In genomic region chr3:119433613-119434325, GRCh38 we compare ENCODE assay signal across 15 cellular contexts. TPM values are rescaled to one million over a fixed set of nuclear protein-coding genes. Genes with fewer than 3 reads are reported as not detected.
DNase-seq lines count a peak whose midpoint lies in the region; ATAC-seq and TF ChIP-seq lines count a peak whose summit lies in the region.
"Had no signal": no experiment of that assay in that cellular context is flagged by ENCODE, and none has a peak within 500 bp of the region (broad histone marks: within the 10 kb centered on the region; RNA-seq: fewer than 3 reads in every experiment).

No MANE protein-coding gene starts in this region.

- POLR2A ChIA-PET in IMR-90 (lab: Charles Lee; ENCODE audit: unreplicated experiment): no interaction called here
- POLR2A ChIA-PET in T-cell (lab: Charles Lee): interaction anchor here in 1 of 2 donors (1.1 kb wide), 1 partner anchor 29 kb away, joined by 4 read pairs; no protein-coding TSS in a partner anchor
- POLR2A ChIA-PET in activated CD4-positive, alpha-beta memory T cell treated with anti-CD3 and anti-CD28 coated beads, Interleukin-2, amount 10 ng/mL, durations not matched to agents 7 days and 5 days (lab: Charles Lee): no interaction called here

- H3K4me3 ChIP-seq in IMR-90 (ENCODE audit: insufficient read depth, low read depth, low read length): no peak overlapping the region
- H3K4me3 ChIP-seq in left lung: no peak overlapping the region
- H3K4me3 ChIP-seq: GM23338 had no signal

- peaks cover 5% of the 10 kb centered on the region for H3K9me3 Mint-ChIP-seq in osteocyte (ENCODE audit: unreplicated experiment)
- peaks cover 13 to 25% (median 18%) of the 10 kb centered on the region in 3 donors for H3K9me3 Mint-ChIP-seq in T-cell
- H3K9me3 Mint-ChIP-seq in activated CD4-positive, alpha-beta memory T cell treated with anti-CD3 and anti-CD28 coated beads, Interleukin-2, amount 10 ng/mL, durations not matched to agents 7 days and 5 days: peaks cover 10% of the 10 kb centered on the region

- intact Hi-C loops in IMR-90 (cut with micrococcal nuclease): loop anchor here (10.0 kb wide), 1 partner anchor 139 kb away; the partner anchor contains the start of gene ARHGAP31
- intact Hi-C loops in left lung (cut with DNase I): no loop called here

- no peak for TF ChIP-seq CTCF in IMR-90 (conservative IDR thresholded peaks at IDR 0.05; ENCODE audit: low read depth, low read length)
- TF ChIP-seq CTCF in left lung (IDR thresholded peaks at IDR 0.05): no peak
- TF ChIP-seq CTCF in osteocyte (IDR thresholded peaks at IDR 0.05): no peak

- BruUV-seq in IMR-90 (replicated peaks; lab: Mats Ljungman, UMichigan): no TSS peak

- H2BK15ac ChIP-seq in IMR-90 (ENCODE audit: low read depth, low read length): no peak overlapping the region

- TF ChIP-seq RAD21 in IMR-90 (IDR thresholded peaks at IDR 0.05; ENCODE audit: low read length): no peak

- H3K9me1 ChIP-seq in IMR-90 (ENCODE audit: insufficient read depth, low read length): peaks cover 5% of the 10 kb centered on the region; the same call in 1 of the 2 replicates

- H3K36me3 ChIP-seq in IMR-90 (ENCODE audit: control insufficient read depth, insufficient read depth, low read length): peaks cover 52% of the 10 kb centered on the region
- H3K36me3 ChIP-seq in left lung: peaks cover 4 to 100% of the 10 kb centered on the region in 2 donors

- H3K27ac ChIP-seq in IMR-90 (ENCODE audit: insufficient read depth, low read length): no peak overlapping the region
- H3K27ac ChIP-seq in left lung: peak overlapping the region in 1 of 2 donors; percentile 23
- H3K27ac ChIP-seq: C4-2B had no signal

- H3K9me3 ChIP-seq in IMR-90 (ENCODE audit: control insufficient read depth, insufficient read depth, low read length) (peaks cover 12% of the 10 kb centered on the region), left lung (peaks cover 0 to 12% of the 10 kb centered on the region in 2 donors)

- no peak overlapping the region for H2AFZ ChIP-seq in IMR-90 (replicated peaks; ENCODE audit: low read length, poor library complexity)
- H2AFZ ChIP-seq: GM23338 had no signal

- no peak overlapping the region for H2BK5ac ChIP-seq in IMR-90 (ENCODE audit: low read depth, low read length, poor library complexity, severe bottlenecking)

- no peak overlapping the region for H3K9ac ChIP-seq in IMR-90 (ENCODE audit: low read depth, low read length)

- H3K23ac ChIP-seq in IMR-90 (ENCODE audit: low read depth, low read length): no peak overlapping the region

- peaks cover 8% of the 10 kb centered on the region; the same call in 1 of the 2 replicates for H4K20me1 ChIP-seq in IMR-90 (ENCODE audit: insufficient read depth, low read length)

- CTCF ChIA-PET in IMR-90 (lab: Yijun Ruan, JAX): no interaction called here
- CTCF ChIA-PET in T-cell (lab: Charles Lee): no interaction called here
- CTCF ChIA-PET in activated CD4-positive, alpha-beta memory T cell treated with anti-CD3 and anti-CD28 coated beads, Interleukin-2, amount 10 ng/mL, durations not matched to agents 7 days and 5 days (lab: Charles Lee): no interaction called here

- H3K79me1 ChIP-seq in IMR-90 (ENCODE audit: low read depth in 1 of 2, low read length in 2 of 2): peaks cover 24 to 28% of the 10 kb centered on the region in 2 experiments; a peak in 3 of 4 replicates

- no peak overlapping the region for H4K91ac ChIP-seq in IMR-90 (ENCODE audit: insufficient read depth, low read depth, low read length)

- dilution Hi-C loops in IMR-90 (cut with HindIII; ENCODE audit: low sequenced_read_pairs, unreplicated experiment): no loop called here

- WGBS in IMR-90 (ENCODE audit: extremely low coverage in 2 of 2, insufficient read length in 1 of 2), 2 experiments: 80% methylated on average over 1 of the region's 3 CpGs; no CpG with 5 or more reads in 1 of the 2 experiments

- TF ChIP-seq POLR2A in IMR-90 (IDR thresholded peaks at IDR 0.05; ENCODE audit: low read depth, low read length): no peak

- no peak overlapping the region for H3K56ac ChIP-seq in IMR-90 (ENCODE audit: extremely low read depth, insufficient read depth, low read length)

- H3K4me2 ChIP-seq in IMR-90 (ENCODE audit: low read depth, low read length): no peak overlapping the region
- H3K4me2 ChIP-seq: GM23338 had no signal

- no peak overlapping the region for H4K5ac ChIP-seq in IMR-90 (ENCODE audit: low read depth, low read length)

- no peak overlapping the region for H3K4me3 Mint-ChIP-seq in osteocyte (ENCODE audit: unreplicated experiment)
- no peak overlapping the region for H3K4me3 Mint-ChIP-seq in T-cell
- H3K4me3 Mint-ChIP-seq in activated CD4-positive, alpha-beta memory T cell treated with anti-CD3 and anti-CD28 coated beads, Interleukin-2, amount 10 ng/mL, durations not matched to agents 7 days and 5 days: no peak overlapping the region
- H3K4me3 Mint-ChIP-seq: CD4-positive, alpha-beta T cell; GM23338; IgD-negative memory B cell had no signal

- H3K18ac ChIP-seq in IMR-90 (ENCODE audit: low read depth, low read length): no peak overlapping the region

- peaks cover 85% of the 10 kb centered on the region for H3K36me3 Mint-ChIP-seq in osteocyte (ENCODE audit: unreplicated experiment)
- H3K36me3 Mint-ChIP-seq in T-cell: peaks cover 94% of the 10 kb centered on the region
- H3K36me3 Mint-ChIP-seq in activated CD4-positive, alpha-beta memory T cell treated with anti-CD3 and anti-CD28 coated beads, Interleukin-2, amount 10 ng/mL, durations not matched to agents 7 days and 5 days (ENCODE audit: low read depth): peaks cover 90% of the 10 kb centered on the region

- peak overlapping the region; percentile 0 for H3K27ac Mint-ChIP-seq in osteocyte (ENCODE audit: unreplicated experiment)
- H3K27ac Mint-ChIP-seq in T-cell: no peak overlapping the region
- no peak overlapping the region for H3K27ac Mint-ChIP-seq in activated CD4-positive, alpha-beta memory T cell treated with anti-CD3 and anti-CD28 coated beads, Interleukin-2, amount 10 ng/mL, durations not matched to agents 7 days and 5 days
- H3K27ac Mint-ChIP-seq: CD4-positive, alpha-beta T cell; GM23338; IgD-negative memory B cell had no signal

- H3K4me1 ChIP-seq in IMR-90 (ENCODE audit: control insufficient read depth, insufficient read depth, low read length): 0 out of 2 replicates have a peak, but pooled peaks cover 2% of the 10 kb centered on the region
- peaks cover 0 to 10% of the 10 kb centered on the region in 2 donors for H3K4me1 ChIP-seq in left lung
- H3K4me1 ChIP-seq: Caco-2 had no signal

- DNase-seq in IMR-90 (peak; percentile 55), left lung (no peak), osteocyte (ENCODE audit: extremely low spot score, unreplicated experiment) (no peak), T-cell (no peak), kidney glomerular epithelial cell (lab: John Stamatoyannopoulos, UW) (no peak)
- no peak for DNase-seq in activated CD4-positive, alpha-beta memory T cell treated with anti-CD3 and anti-CD28 coated beads, Interleukin-2, amount 10 ng/mL, durations not matched to agents 7 days and 5 days
- DNase-seq: ACHN; AML-193; Caco-2; CD4-positive, alpha-beta T cell; GDM1; HCEC 1CT had no signal

- ATAC-seq in IMR-90 (ENCODE audit: low read depth): peak; percentile 88
- ATAC-seq in left lung: peak; percentile 75
- ATAC-seq in T-cell (replicated peaks in 1 of 4): no peak
- ATAC-seq: GM23338 had no signal

- H3K14ac ChIP-seq in IMR-90 (replicated peaks; ENCODE audit: low read depth, low read length): no peak overlapping the region

- no peak overlapping the region for H2AK9ac ChIP-seq in IMR-90 (replicated peaks; ENCODE audit: low read depth, low read length, poor library complexity)

- H2BK120ac ChIP-seq in IMR-90 (ENCODE audit: low read depth, low read length): no peak overlapping the region

- H3K4me1 Mint-ChIP-seq in osteocyte (ENCODE audit: unreplicated experiment) (no peaks in the 10 kb centered on the region), T-cell (peaks cover 0 to 2% (median 0%) of the 10 kb centered on the region in 3 donors)
- H3K4me1 Mint-ChIP-seq in activated CD4-positive, alpha-beta memory T cell treated with anti-CD3 and anti-CD28 coated beads, Interleukin-2, amount 10 ng/mL, durations not matched to agents 7 days and 5 days: no peaks in the 10 kb centered on the region
- H3K4me1 Mint-ChIP-seq: GM23338, IgD-negative memory B cell had no signal

- H4K8ac ChIP-seq in IMR-90 (ENCODE audit: low read depth in 2 of 2, low read length in 2 of 2): no peak overlapping the region

- H2AK5ac ChIP-seq in IMR-90 (ENCODE audit: low read depth, low read length): no peak overlapping the region

- H3K27me3 ChIP-seq in IMR-90 (ENCODE audit: control insufficient read depth, insufficient read depth, low read length) (no peaks in the 10 kb centered on the region), left lung (no peaks in the 10 kb centered on the region)

- H3K27me3 Mint-ChIP-seq in osteocyte (ENCODE audit: unreplicated experiment): no peaks in the 10 kb centered on the region
- H3K27me3 Mint-ChIP-seq in T-cell: no peaks in the 10 kb centered on the region
- H3K27me3 Mint-ChIP-seq in activated CD4-positive, alpha-beta memory T cell treated with anti-CD3 and anti-CD28 coated beads, Interleukin-2, amount 10 ng/mL, durations not matched to agents 7 days and 5 days: no peaks in the 10 kb centered on the region
- H3K27me3 Mint-ChIP-seq: CD4-positive, alpha-beta T cell; IgD-negative memory B cell had no signal

- in situ Hi-C loops in IMR-90 (cut with MboI; ENCODE audit: low sequenced_read_pairs): no loop called here

- no peak overlapping the region for H3K4ac ChIP-seq in IMR-90 (ENCODE audit: low read depth, low read length)

- no peak overlapping the region for H2BK20ac ChIP-seq in IMR-90 (ENCODE audit: low read depth, low read length)

TF ChIP-seq in IMR-90, 13 proteins besides CTCF, POLR2A, EP300 and RAD21 (continues in another document):
- TF ChIP-seq SMC3 (IDR thresholded peaks at IDR 0.05; ENCODE audit: low read depth, low read length) (no peak), MAFK (IDR thresholded peaks at IDR 0.05; ENCODE audit: low read depth, low read length) (no peak)

RNA-seq across cellular contexts. Expression of gene TMEM39A, which starts 29.6 kb away (rescaled TPM):
- 88.6 and 117 TPM in 2 replicates for total RNA-seq in IMR-90 (2012; rRNA removed)
- polyA plus RNA-seq in IMR-90 (2012; rRNA removed): 24.6 and 29.6 TPM in 2 replicates
- polyA plus RNA-seq in IMR-90 (2012; cell fraction: cytosol; rRNA removed): 36.0 and 44.5 TPM in 2 replicates
- polyA plus RNA-seq in IMR-90 (2012; cell fraction: nucleus; rRNA removed; ENCODE audit: low replicate concordance): 93.9 and 96.9 TPM in 2 replicates
- 10 to 100 TPM; 56.6 to 65.0 TPM for total RNA-seq in left lung
- 51.5 and 58.0 TPM in 2 replicates for total RNA-seq in osteocyte
- 10 to 100 TPM; 35.4 to 59.5 (median 38.7) TPM for total RNA-seq in T-cell
- 10 to 100 TPM; 42.7 to 42.8 TPM for total RNA-seq in activated CD4-positive, alpha-beta memory T cell treated with anti-CD3 and anti-CD28 coated beads, Interleukin-2, amount 10 ng/mL, durations not matched to agents 7 days and 5 days

RNA-seq across cellular contexts. Expression of gene POGLUT1, which starts 35.0 kb away (rescaled TPM):
- 18.6 and 21.1 TPM in 2 replicates for total RNA-seq in IMR-90 (2012; rRNA removed)
- polyA plus RNA-seq in IMR-90 (2012; rRNA removed): 7.5 and 7.8 TPM in 2 replicates
- 2.0 and 2.3 TPM in 2 replicates for polyA plus RNA-seq in IMR-90 (2012; cell fraction: cytosol; rRNA removed)
- 1.8 and 12.9 TPM in 2 replicates for polyA plus RNA-seq in IMR-90 (2012; cell fraction: nucleus; rRNA removed; ENCODE audit: low replicate concordance)
- 10 to 100 TPM; 15.3 to 21.7 TPM for total RNA-seq in left lung
- total RNA-seq in osteocyte: 20.0 and 22.1 TPM in 2 replicates
- total RNA-seq in T-cell: 10 to 100 TPM; 28.2 to 43.6 (median 36.4) TPM
- total RNA-seq in activated CD4-positive, alpha-beta memory T cell treated with anti-CD3 and anti-CD28 coated beads, Interleukin-2, amount 10 ng/mL, durations not matched to agents 7 days and 5 days: 10 to 100 TPM; 19.2 to 22.2 TPM

Comparison
In these comparisons a context has a peak if more than half of its experiments do, and no peak if none do; other contexts are left out.
1. ATAC-seq: peak in IMR-90 (single experiment) and left lung (single experiment); none in T-cell (0 of 4).